Comparison of ENCODE assay signal across 22 cellular contexts in genomic region chr18:45201489-45201888, GRCh38.
"Had no signal": no experiment of that assay in that cellular context is flagged by ENCODE, and none has a peak within 500 bp of the region (broad histone marks: within the 10 kb centered on the region; RNA-seq: fewer than 3 reads in every experiment).

No MANE protein-coding gene starts in this region.

- DNase-seq: activated CD4-positive, alpha-beta T cell treated with anti-CD3 and anti-CD28 coated beads for 36 hours; activated CD4-positive, CD25-positive, alpha-beta regulatory T cell; activated CD8-positive, alpha-beta T cell treated with anti-CD3 and anti-CD28 coated beads, Interleukin-2, amount 10 ng/mL, durations not matched to agents 7 days and 5 days; activated naive CD4-positive, alpha-beta T cell; activated T-cell treated with anti-CD3 and anti-CD28 coated beads for 4 hours; activated T-cell treated with anti-CD3 and anti-CD28 coated beads, Interleukin-2, amount 50 U/mL, for 72 hours; anterior cingulate cortex; cortex of kidney; effector memory CD8-positive, alpha-beta T cell; foreskin fibroblast; heart left ventricle; hypothalamus; immature natural killer cell; kidney; naive B cell; stimulated activated CD4-positive, alpha-beta T cell treated with anti-CD3 and anti-CD28 coated beads, Interleukin-12 subunit alpha, Interleukin-12 subunit beta, amount 100 ng/mL, for 4 hours; stimulated activated CD4-positive, alpha-beta T cell treated with anti-CD3 and anti-CD28 coated beads, Interleukin-4, amount 100 ng/mL, for 1 hour; stimulated activated naive CD8-positive, alpha-beta T cell treated with anti-CD3 and anti-CD28 coated beads, Interleukin-15, Interleukin-2, amounts not matched to agents 100 U/mL and 50 U/mL, for 24 hours; uterus had no signal

- H3K36me3 ChIP-seq: heart left ventricle, uterus had no signal

- H3K27ac ChIP-seq: heart left ventricle, skin epidermis, uterus had no signal

- ATAC-seq: activated CD8-positive, alpha-beta T cell treated with anti-CD3 and anti-CD28 coated beads, Interleukin-2, amount 10 ng/mL, durations not matched to agents 7 days and 5 days; activated naive CD4-positive, alpha-beta T cell treated with anti-CD3 and anti-CD28 coated beads, Interleukin-2, amount 50 U/mL, for 72 hours; effector memory CD8-positive, alpha-beta T cell; heart left ventricle; sciatic nerve; stimulated activated naive CD8-positive, alpha-beta T cell treated with anti-CD3 and anti-CD28 coated beads, Interleukin-15, Interleukin-2, amounts not matched to agents 100 U/mL and 50 U/mL, for 24 hours had no signal

- H3K4me3 ChIP-seq: heart left ventricle, skin epidermis, uterus had no signal

- H3K4me1 ChIP-seq: heart left ventricle, uterus had no signal

- H3K27me3 ChIP-seq: uterus had no signal

- H3K9me3 ChIP-seq: uterus had no signal
